ENCODE assay signal across 1 cellular context in the genomic region with DNA sequence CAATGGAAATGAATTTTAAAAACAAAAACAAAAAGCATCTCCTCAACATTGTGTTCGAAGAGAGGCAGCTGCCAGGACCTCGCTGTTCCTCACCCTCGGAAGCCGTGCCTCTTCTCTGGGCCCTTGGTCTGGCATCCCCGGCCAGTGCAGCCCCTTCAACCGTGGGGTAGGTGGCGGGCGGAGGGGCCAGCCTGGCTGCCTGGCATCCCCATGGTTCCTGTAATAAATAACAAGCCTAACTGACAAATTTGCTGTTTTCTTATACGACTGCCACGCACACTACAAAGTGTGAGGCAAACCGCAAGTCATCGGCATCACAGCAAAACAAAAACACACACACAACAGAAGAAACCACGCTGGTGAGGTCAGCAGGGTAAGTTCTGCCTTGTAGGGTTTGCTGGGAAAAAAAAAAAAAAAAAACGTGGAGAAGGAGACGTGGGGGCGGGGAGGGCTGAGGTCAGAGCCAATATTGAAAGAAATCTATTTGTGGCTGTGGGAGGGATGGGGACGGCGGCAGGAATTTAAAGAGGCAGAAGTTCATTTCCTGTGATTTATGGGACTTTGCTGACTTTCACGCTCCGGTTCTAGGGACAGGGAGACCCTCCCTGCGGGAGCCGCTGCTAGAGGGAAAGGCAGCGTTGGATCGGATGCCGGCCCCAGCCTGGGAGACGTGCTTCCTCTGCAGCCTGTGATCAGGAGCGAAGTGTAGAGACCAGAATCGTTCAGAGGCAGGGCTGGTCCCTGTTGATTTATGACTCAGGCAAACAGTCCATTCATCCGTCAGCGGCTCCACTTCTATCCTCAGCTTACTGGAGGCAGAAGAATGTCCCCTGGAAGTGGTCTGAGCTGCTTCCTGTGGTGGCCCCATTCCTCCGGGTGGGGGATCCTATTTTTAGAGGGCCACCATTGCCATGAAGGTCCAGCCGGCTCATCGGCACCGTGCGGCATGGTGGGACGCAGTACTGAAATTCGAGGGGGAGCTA.
A peak's percentile ranks its signal among the peaks of the same experiment; 100 is the strongest.
TF ChIP-seq lines count a peak whose summit lies in the region.

No MANE protein-coding gene starts in this region.

TF ChIP-seq in HEK293, 187 proteins besides CTCF, POLR2A, EP300 and RAD21 (continued from another document and continues in another):
- TF ChIP-seq, protein P1, sequence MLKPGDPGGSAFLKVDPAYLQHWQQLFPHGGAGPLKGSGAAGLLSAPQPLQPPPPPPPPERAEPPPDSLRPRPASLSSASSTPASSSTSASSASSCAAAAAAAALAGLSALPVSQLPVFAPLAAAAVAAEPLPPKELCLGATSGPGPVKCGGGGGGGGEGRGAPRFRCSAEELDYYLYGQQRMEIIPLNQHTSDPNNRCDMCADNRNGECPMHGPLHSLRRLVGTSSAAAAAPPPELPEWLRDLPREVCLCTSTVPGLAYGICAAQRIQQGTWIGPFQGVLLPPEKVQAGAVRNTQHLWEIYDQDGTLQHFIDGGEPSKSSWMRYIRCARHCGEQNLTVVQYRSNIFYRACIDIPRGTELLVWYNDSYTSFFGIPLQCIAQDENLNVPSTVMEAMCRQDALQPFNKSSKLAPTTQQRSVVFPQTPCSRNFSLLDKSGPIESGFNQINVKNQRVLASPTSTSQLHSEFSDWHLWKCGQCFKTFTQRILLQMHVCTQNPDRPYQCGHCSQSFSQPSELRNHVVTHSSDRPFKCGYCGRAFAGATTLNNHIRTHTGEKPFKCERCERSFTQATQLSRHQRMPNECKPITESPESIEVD (tag by site-specific recombination; IDR thresholded peaks at IDR 0.05) = no peak
- TF ChIP-seq KLF8 (tag by site-specific recombination; IDR thresholded peaks at IDR 0.05) (0 out of 2 replicates have a peak, but pooled peaks have one; percentile 18), ZNF843 (tag by site-specific recombination; IDR thresholded peaks at IDR 0.05) (peak; percentile 65; the same call in 1 of the 2 replicates), ZFHX2 (tag by site-specific recombination; conservative IDR thresholded peaks at IDR 0.05) (peak; percentile 89), SCRT1 (tag by site-specific recombination; IDR thresholded peaks at IDR 0.05; ENCODE audit: borderline replicate concordance) (no peak), ZNF335 (tag by site-specific recombination; conservative IDR thresholded peaks at IDR 0.05) (peak; percentile 70), ZBTB48 (tag by site-specific recombination; IDR thresholded peaks at IDR 0.05) (peak; percentile 62), GLIS1 (tag by site-specific recombination; IDR thresholded peaks at IDR 0.05) (peak; percentile 60), KLF7 (tag by site-specific recombination; IDR thresholded peaks at IDR 0.05; ENCODE audit: borderline replicate concordance) (no peak), ZEB2 (tag by site-specific recombination; IDR thresholded peaks at IDR 0.05) (peak; percentile 63; the same call in 1 of the 2 replicates), ZBTB21 (tag by site-specific recombination; IDR thresholded peaks at IDR 0.05) (peak; percentile 61), OSR2 (tag by site-specific recombination; IDR thresholded peaks at IDR 0.05) (peak; percentile 62; the same call in 1 of the 2 replicates), ZNF341 (tag by site-specific recombination; IDR thresholded peaks at IDR 0.05; ENCODE audit: low read depth) (peak; percentile 50; the same call in 1 of the 2 replicates), FEZF1 (tag by site-specific recombination; IDR thresholded peaks at IDR 0.05) (0 out of 2 replicates have a peak, but pooled peaks have one; percentile 18), TCF7L2 (IDR thresholded peaks at IDR 0.05; ENCODE audit: borderline replicate concordance, low read depth, low read length) (no peak)
- TF ChIP-seq, protein P2, sequence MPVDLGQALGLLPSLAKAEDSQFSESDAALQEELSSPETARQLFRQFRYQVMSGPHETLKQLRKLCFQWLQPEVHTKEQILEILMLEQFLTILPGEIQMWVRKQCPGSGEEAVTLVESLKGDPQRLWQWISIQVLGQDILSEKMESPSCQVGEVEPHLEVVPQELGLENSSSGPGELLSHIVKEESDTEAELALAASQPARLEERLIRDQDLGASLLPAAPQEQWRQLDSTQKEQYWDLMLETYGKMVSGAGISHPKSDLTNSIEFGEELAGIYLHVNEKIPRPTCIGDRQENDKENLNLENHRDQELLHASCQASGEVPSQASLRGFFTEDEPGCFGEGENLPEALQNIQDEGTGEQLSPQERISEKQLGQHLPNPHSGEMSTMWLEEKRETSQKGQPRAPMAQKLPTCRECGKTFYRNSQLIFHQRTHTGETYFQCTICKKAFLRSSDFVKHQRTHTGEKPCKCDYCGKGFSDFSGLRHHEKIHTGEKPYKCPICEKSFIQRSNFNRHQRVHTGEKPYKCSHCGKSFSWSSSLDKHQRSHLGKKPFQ (tag by site-specific recombination; IDR thresholded peaks at IDR 0.05) = 0 out of 2 replicates have a peak, but pooled peaks have one; percentile 14
- TF ChIP-seq, protein P3, sequence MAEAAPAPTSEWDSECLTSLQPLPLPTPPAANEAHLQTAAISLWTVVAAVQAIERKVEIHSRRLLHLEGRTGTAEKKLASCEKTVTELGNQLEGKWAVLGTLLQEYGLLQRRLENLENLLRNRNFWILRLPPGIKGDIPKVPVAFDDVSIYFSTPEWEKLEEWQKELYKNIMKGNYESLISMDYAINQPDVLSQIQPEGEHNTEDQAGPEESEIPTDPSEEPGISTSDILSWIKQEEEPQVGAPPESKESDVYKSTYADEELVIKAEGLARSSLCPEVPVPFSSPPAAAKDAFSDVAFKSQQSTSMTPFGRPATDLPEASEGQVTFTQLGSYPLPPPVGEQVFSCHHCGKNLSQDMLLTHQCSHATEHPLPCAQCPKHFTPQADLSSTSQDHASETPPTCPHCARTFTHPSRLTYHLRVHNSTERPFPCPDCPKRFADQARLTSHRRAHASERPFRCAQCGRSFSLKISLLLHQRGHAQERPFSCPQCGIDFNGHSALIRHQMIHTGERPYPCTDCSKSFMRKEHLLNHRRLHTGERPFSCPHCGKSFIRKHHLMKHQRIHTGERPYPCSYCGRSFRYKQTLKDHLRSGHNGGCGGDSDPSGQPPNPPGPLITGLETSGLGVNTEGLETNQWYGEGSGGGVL (tag by site-specific recombination; IDR thresholded peaks at IDR 0.05) = no peak
- TF ChIP-seq, protein P4, sequence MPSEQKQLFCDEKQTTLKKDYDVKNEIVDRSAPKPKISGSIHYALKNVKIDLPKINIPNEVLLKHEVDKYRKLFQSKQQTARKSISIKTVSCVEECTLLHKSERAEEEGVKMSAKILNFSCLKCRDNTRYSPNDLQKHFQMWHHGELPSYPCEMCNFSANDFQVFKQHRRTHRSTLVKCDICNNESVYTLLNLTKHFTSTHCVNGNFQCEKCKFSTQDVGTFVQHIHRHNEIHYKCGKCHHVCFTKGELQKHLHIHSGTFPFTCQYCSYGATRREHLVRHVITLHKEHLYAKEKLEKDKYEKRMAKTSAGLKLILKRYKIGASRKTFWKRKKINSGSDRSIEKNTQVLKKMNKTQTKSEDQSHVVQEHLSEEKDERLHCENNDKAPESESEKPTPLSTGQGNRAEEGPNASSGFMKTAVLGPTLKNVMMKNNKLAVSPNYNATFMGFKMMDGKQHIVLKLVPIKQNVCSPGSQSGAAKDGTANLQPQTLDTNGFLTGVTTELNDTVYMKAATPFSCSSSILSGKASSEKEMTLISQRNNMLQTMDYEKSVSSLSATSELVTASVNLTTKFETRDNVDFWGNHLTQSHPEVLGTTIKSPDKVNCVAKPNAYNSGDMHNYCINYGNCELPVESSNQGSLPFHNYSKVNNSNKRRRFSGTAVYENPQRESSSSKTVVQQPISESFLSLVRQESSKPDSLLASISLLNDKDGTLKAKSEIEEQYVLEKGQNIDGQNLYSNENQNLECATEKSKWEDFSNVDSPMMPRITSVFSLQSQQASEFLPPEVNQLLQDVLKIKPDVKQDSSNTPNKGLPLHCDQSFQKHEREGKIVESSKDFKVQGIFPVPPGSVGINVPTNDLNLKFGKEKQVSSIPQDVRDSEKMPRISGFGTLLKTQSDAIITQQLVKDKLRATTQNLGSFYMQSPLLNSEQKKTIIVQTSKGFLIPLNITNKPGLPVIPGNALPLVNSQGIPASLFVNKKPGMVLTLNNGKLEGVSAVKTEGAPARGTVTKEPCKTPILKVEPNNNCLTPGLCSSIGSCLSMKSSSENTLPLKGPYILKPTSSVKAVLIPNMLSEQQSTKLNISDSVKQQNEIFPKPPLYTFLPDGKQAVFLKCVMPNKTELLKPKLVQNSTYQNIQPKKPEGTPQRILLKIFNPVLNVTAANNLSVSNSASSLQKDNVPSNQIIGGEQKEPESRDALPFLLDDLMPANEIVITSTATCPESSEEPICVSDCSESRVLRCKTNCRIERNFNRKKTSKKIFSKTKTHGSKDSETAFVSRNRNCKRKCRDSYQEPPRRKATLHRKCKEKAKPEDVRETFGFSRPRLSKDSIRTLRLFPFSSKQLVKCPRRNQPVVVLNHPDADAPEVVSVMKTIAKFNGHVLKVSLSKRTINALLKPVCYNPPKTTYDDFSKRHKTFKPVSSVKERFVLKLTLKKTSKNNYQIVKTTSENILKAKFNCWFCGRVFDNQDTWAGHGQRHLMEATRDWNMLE (tag by site-specific recombination; conservative IDR thresholded peaks at IDR 0.05; ENCODE audit: low read depth) = peak; percentile 81
- TF ChIP-seq, protein P5, sequence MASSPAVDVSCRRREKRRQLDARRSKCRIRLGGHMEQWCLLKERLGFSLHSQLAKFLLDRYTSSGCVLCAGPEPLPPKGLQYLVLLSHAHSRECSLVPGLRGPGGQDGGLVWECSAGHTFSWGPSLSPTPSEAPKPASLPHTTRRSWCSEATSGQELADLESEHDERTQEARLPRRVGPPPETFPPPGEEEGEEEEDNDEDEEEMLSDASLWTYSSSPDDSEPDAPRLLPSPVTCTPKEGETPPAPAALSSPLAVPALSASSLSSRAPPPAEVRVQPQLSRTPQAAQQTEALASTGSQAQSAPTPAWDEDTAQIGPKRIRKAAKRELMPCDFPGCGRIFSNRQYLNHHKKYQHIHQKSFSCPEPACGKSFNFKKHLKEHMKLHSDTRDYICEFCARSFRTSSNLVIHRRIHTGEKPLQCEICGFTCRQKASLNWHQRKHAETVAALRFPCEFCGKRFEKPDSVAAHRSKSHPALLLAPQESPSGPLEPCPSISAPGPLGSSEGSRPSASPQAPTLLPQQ (tag by site-specific recombination; IDR thresholded peaks at IDR 0.05) = 0 out of 2 replicates have a peak, but pooled peaks have one; percentile 30
- TF ChIP-seq, protein P6, sequence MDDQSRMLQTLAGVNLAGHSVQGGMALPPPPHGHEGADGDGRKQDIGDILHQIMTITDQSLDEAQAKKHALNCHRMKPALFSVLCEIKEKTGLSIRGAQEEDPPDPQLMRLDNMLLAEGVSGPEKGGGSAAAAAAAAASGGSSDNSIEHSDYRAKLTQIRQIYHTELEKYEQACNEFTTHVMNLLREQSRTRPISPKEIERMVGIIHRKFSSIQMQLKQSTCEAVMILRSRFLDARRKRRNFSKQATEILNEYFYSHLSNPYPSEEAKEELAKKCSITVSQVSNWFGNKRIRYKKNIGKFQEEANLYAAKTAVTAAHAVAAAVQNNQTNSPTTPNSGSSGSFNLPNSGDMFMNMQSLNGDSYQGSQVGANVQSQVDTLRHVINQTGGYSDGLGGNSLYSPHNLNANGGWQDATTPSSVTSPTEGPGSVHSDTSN (CRISPR knock-in tag; IDR thresholded peaks at IDR 0.05) = peak; percentile 44; the same call in 1 of the 2 replicates
- TF ChIP-seq, protein P7, sequence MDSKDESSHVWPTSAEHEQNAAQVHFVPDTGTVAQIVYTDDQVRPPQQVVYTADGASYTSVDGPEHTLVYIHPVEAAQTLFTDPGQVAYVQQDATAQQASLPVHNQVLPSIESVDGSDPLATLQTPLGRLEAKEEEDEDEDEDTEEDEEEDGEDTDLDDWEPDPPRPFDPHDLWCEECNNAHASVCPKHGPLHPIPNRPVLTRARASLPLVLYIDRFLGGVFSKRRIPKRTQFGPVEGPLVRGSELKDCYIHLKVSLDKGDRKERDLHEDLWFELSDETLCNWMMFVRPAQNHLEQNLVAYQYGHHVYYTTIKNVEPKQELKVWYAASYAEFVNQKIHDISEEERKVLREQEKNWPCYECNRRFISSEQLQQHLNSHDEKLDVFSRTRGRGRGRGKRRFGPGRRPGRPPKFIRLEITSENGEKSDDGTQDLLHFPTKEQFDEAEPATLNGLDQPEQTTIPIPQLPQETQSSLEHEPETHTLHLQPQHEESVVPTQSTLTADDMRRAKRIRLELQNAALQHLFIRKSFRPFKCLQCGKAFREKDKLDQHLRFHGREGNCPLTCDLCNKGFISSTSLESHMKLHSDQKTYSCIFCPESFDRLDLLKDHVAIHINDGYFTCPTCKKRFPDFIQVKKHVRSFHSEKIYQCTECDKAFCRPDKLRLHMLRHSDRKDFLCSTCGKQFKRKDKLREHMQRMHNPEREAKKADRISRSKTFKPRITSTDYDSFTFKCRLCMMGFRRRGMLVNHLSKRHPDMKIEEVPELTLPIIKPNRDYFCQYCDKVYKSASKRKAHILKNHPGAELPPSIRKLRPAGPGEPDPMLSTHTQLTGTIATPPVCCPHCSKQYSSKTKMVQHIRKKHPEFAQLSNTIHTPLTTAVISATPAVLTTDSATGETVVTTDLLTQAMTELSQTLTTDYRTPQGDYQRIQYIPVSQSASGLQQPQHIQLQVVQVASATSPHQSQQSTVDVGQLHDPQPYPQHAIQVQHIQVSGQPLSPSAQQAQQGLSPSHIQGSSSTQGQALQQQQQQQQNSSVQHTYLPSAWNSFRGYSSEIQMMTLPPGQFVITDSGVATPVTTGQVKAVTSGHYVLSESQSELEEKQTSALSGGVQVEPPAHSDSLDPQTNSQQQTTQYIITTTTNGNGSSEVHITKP (tag by site-specific recombination; IDR thresholded peaks at IDR 0.05) = peak; percentile 84
- TF ChIP-seq, protein P8, sequence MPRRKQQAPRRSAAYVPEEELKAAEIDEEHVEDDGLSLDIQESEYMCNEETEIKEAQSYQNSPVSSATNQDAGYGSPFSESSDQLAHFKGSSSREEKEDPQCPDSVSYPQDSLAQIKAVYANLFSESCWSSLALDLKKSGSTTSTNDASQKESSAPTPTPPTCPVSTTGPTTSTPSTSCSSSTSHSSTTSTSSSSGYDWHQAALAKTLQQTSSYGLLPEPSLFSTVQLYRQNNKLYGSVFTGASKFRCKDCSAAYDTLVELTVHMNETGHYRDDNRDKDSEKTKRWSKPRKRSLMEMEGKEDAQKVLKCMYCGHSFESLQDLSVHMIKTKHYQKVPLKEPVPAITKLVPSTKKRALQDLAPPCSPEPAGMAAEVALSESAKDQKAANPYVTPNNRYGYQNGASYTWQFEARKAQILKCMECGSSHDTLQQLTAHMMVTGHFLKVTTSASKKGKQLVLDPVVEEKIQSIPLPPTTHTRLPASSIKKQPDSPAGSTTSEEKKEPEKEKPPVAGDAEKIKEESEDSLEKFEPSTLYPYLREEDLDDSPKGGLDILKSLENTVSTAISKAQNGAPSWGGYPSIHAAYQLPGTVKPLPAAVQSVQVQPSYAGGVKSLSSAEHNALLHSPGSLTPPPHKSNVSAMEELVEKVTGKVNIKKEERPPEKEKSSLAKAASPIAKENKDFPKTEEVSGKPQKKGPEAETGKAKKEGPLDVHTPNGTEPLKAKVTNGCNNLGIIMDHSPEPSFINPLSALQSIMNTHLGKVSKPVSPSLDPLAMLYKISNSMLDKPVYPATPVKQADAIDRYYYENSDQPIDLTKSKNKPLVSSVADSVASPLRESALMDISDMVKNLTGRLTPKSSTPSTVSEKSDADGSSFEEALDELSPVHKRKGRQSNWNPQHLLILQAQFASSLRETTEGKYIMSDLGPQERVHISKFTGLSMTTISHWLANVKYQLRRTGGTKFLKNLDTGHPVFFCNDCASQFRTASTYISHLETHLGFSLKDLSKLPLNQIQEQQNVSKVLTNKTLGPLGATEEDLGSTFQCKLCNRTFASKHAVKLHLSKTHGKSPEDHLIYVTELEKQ (tag by site-specific recombination; IDR thresholded peaks at IDR 0.05; ENCODE audit: borderline replicate concordance) = peak; percentile 25; the same call in 1 of the 2 replicates
- TF ChIP-seq, protein P9, sequence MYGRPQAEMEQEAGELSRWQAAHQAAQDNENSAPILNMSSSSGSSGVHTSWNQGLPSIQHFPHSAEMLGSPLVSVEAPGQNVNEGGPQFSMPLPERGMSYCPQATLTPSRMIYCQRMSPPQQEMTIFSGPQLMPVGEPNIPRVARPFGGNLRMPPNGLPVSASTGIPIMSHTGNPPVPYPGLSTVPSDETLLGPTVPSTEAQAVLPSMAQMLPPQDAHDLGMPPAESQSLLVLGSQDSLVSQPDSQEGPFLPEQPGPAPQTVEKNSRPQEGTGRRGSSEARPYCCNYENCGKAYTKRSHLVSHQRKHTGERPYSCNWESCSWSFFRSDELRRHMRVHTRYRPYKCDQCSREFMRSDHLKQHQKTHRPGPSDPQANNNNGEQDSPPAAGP (tag by site-specific recombination; IDR thresholded peaks at IDR 0.05) = peak; percentile 74; the same call in 1 of the 2 replicates
